Comparison of ENCODE assay signal across 33 cellular contexts in genomic region chr2:239866350-239866749, GRCh38.
"Had no signal": no experiment of that assay in that cellular context is flagged by ENCODE, and none has a peak within 500 bp of the region (broad histone marks: within the 10 kb centered on the region; RNA-seq: fewer than 3 reads in every experiment).

No MANE protein-coding gene starts in this region.

- H3K4me3 ChIP-seq: Peyer's patch, SJSA1 had no signal

- H3K36me3 ChIP-seq: brain microvascular endothelial cell, Peyer's patch, SJSA1 had no signal

- H3K4me1 ChIP-seq: Peyer's patch, SJSA1 had no signal

- H3K27me3 Mint-ChIP-seq: activated CD4-positive, alpha-beta memory T cell treated with anti-CD3 and anti-CD28 coated beads for 36 hours; activated CD4-positive, alpha-beta T cell treated with anti-CD3 and anti-CD28 coated beads, Interleukin-2, amount 10 ng/mL, durations not matched to agents 7 days and 5 days; activated naive CD8-positive, alpha-beta T cell treated with anti-CD3 and anti-CD28 coated beads for 36 hours; activated T-helper 17 cell treated with anti-CD3 and anti-CD28 coated beads, Interleukin-2, amount 50 U/mL, for 72 hours had no signal

- H3K9ac ChIP-seq: KMS-11, SK-N-SH had no signal

- H3K4me3 Mint-ChIP-seq: activated CD4-positive, alpha-beta memory T cell treated with anti-CD3 and anti-CD28 coated beads for 36 hours; activated CD4-positive, alpha-beta T cell treated with anti-CD3 and anti-CD28 coated beads, Interleukin-2, amount 10 ng/mL, durations not matched to agents 7 days and 5 days; activated naive CD8-positive, alpha-beta T cell treated with anti-CD3 and anti-CD28 coated beads for 36 hours; activated T-cell treated with anti-CD3 and anti-CD28 coated beads, Interleukin-2, amount 50 U/mL, for 72 hours; activated T-helper 17 cell treated with anti-CD3 and anti-CD28 coated beads, Interleukin-2, amount 50 U/mL, for 72 hours; T-helper 1 cell treated with Interleukin-12 subunit alpha and Interleukin-12 subunit beta and Interleukin-4 antibody, amounts not matched to agents 30 μg/mL and 1 μg/mL, for 36 hours; T-helper 2 cell treated with Interferon-gamma antibody and Interleukin-4, amounts not matched to agents 5 μg/mL and 100 μg/mL, for 36 hours had no signal

- H3K27ac ChIP-seq: brain microvascular endothelial cell, KMS-11, Peyer's patch, SJSA1 had no signal

- H3K9me3 Mint-ChIP-seq: activated CD4-positive, alpha-beta memory T cell treated with anti-CD3 and anti-CD28 coated beads for 36 hours; activated CD4-positive, alpha-beta T cell treated with anti-CD3 and anti-CD28 coated beads, Interleukin-2, amount 10 ng/mL, durations not matched to agents 7 days and 5 days; activated naive CD8-positive, alpha-beta T cell treated with anti-CD3 and anti-CD28 coated beads for 36 hours; activated T-cell treated with anti-CD3 and anti-CD28 coated beads, Interleukin-2, amount 50 U/mL, for 72 hours; activated T-helper 17 cell treated with anti-CD3 and anti-CD28 coated beads, Interleukin-2, amount 50 U/mL, for 72 hours; T-helper 1 cell treated with Interleukin-12 subunit alpha and Interleukin-12 subunit beta and Interleukin-4 antibody, amounts not matched to agents 30 μg/mL and 1 μg/mL, for 36 hours; T-helper 2 cell treated with Interferon-gamma antibody and Interleukin-4, amounts not matched to agents 5 μg/mL and 100 μg/mL, for 36 hours had no signal

- H3K27me3 ChIP-seq: brain microvascular endothelial cell, Peyer's patch, SJSA1 had no signal

- H3K4me1 Mint-ChIP-seq: activated naive CD8-positive, alpha-beta T cell treated with anti-CD3 and anti-CD28 coated beads for 36 hours had no signal

- H3K27ac Mint-ChIP-seq: activated CD4-positive, alpha-beta memory T cell treated with anti-CD3 and anti-CD28 coated beads for 36 hours; activated CD4-positive, alpha-beta T cell treated with anti-CD3 and anti-CD28 coated beads, Interleukin-2, amount 10 ng/mL, durations not matched to agents 7 days and 5 days; activated naive CD8-positive, alpha-beta T cell treated with anti-CD3 and anti-CD28 coated beads for 36 hours; activated T-cell treated with anti-CD3 and anti-CD28 coated beads, Interleukin-2, amount 50 U/mL, for 72 hours; activated T-helper 17 cell treated with anti-CD3 and anti-CD28 coated beads, Interleukin-2, amount 50 U/mL, for 72 hours; T-helper 1 cell treated with Interleukin-12 subunit alpha and Interleukin-12 subunit beta and Interleukin-4 antibody, amounts not matched to agents 30 μg/mL and 1 μg/mL, for 36 hours; T-helper 2 cell treated with Interferon-gamma antibody and Interleukin-4, amounts not matched to agents 5 μg/mL and 100 μg/mL, for 36 hours had no signal

- H3K9me3 ChIP-seq: Peyer's patch, SK-N-SH had no signal

- DNase-seq: activated CD4-positive, alpha-beta memory T cell treated with anti-CD3 and anti-CD28 coated beads for 36 hours; activated CD4-positive, alpha-beta T cell treated with anti-CD3 and anti-CD28 coated beads, Interleukin-2, amount 10 ng/mL, durations not matched to agents 7 days and 5 days; activated effector memory CD4-positive, alpha-beta T cell treated with anti-CD3 and anti-CD28 coated beads, Interleukin-2, amount 50 U/mL, for 16 hours; activated naive CD4-positive, alpha-beta T cell; activated naive CD4-positive, alpha-beta T cell treated with anti-CD3 and anti-CD28 coated beads, Interleukin-2, amount 50 U/mL, for 16 hours; activated naive CD8-positive, alpha-beta T cell treated with anti-CD3 and anti-CD28 coated beads for 36 hours; activated T-cell treated with anti-CD3 and anti-CD28 coated beads, Interleukin-2, amount 50 U/mL, for 1 hour; activated T-cell treated with anti-CD3 and anti-CD28 coated beads, Interleukin-2, amount 50 U/mL, for 72 hours; amniotic stem cell; aorta; brain microvascular endothelial cell; central memory CD4-positive, alpha-beta T cell; MM.1S; MV-4-11; NCI-H1092 treated with DMSO at 0.1 percent for 48 hours; NCI-H1417; NCI-H146; NCI-H187; NCI-H2029 treated with DMSO at 0.1 percent for 48 hours; NCI-H226; NCI-H446 treated with DMSO at 0.1 percent for 48 hours; NCI-H524; NCI-H69; PC-3; RPMI8226; SHP77 treated with DMSO at 0.1 percent for 48 hours; SK-N-SH had no signal

- H3K36me3 Mint-ChIP-seq: activated CD4-positive, alpha-beta memory T cell treated with anti-CD3 and anti-CD28 coated beads for 36 hours; activated naive CD8-positive, alpha-beta T cell treated with anti-CD3 and anti-CD28 coated beads for 36 hours had no signal

- H3K4me2 ChIP-seq: KMS-11, SK-N-SH had no signal
